Comparison of ENCODE assay signal across 8 cellular contexts in genomic region chr7:1824151-1824961, GRCh38.
A peak's percentile ranks its signal among the peaks of the same experiment; 100 is the strongest.
DNase-seq lines count a peak whose midpoint lies in the region; ATAC-seq and TF ChIP-seq lines count a peak whose summit lies in the region.
"Not testable (repeated sequence)": the region's sequence is repeated elsewhere in the genome, so short reads cannot be mapped to it uniquely, and the experiment has no call there.

No MANE protein-coding gene starts in this region.

- H3K9me3 Mint-ChIP-seq in chondrocyte (ENCODE audit: low read depth); natural killer cell treated with Interleukin-12 subunit alpha and Interleukin-12 subunit beta and Interleukin-15 and Interleukin-18, amount 100 ng/mL, for 72 hours: not testable (repeated sequence)

- not testable (repeated sequence) for TF ChIP-seq CTCF in chondrocyte (IDR thresholded peaks at IDR 0.05)

- not testable (repeated sequence) for H3K27me3 ChIP-seq in BLaER1

- H3K4me1 ChIP-seq in BLaER1: peaks cover 47% of the 10 kb centered on the region

- not testable (repeated sequence) for H3K27ac Mint-ChIP-seq in chondrocyte (ENCODE audit: unreplicated experiment); natural killer cell treated with Interleukin-12 subunit alpha and Interleukin-12 subunit beta and Interleukin-15 and Interleukin-18, amount 100 ng/mL, for 72 hours

- H4K20me1 ChIP-seq in BLaER1: peaks cover 87% of the 10 kb centered on the region

- not testable (repeated sequence) for H3K4me3 Mint-ChIP-seq in chondrocyte (ENCODE audit: unreplicated experiment); natural killer cell treated with Interleukin-12 subunit alpha and Interleukin-12 subunit beta and Interleukin-15 and Interleukin-18, amount 100 ng/mL, for 72 hours

- H3K9me3 ChIP-seq in BLaER1: not testable (repeated sequence)

- H3K4me2 ChIP-seq in BLaER1: peak overlapping the region; percentile 36

- H3K9ac ChIP-seq in BLaER1: not testable (repeated sequence)

- H3K27ac ChIP-seq in BLaER1: not testable (repeated sequence)

- DNase-seq in activated CD4-positive, alpha-beta T cell treated with anti-CD3 and anti-CD28 coated beads for 1 hour: peak; percentile 24
- peak; percentile 56 for DNase-seq in activated CD8-positive, alpha-beta memory T cell treated with anti-CD3 and anti-CD28 coated beads, Interleukin-2, amount 50 U/mL, for 4 hours
- DNase-seq in activated naive CD4-positive, alpha-beta T cell treated with Interleukin-2 at 50 U/mL for 16 hours: peak; percentile 8
- peak; percentile 63 for DNase-seq in chondrocyte (ENCODE audit: low spot score)
- peak; percentile 54 for DNase-seq in natural killer cell treated with Interleukin-12 subunit alpha and Interleukin-12 subunit beta and Interleukin-15 and Interleukin-18, amount 100 ng/mL, for 72 hours (ENCODE audit: low spot score)
- DNase-seq in stimulated activated CD4-positive, alpha-beta T cell treated with anti-CD3 and anti-CD28 coated beads, Interleukin-1b, Interleukin-23, amount 100 ng/mL, for 48 hours: peak; percentile 70
- peak; percentile 29 to 74 (median 55) for DNase-seq in stimulated activated naive CD4-positive, alpha-beta T cell (lab: John Stamatoyannopoulos, UW)

- not testable (repeated sequence) for ATAC-seq in natural killer cell treated with Interleukin-12 subunit alpha and Interleukin-12 subunit beta and Interleukin-15 and Interleukin-18, amount 100 ng/mL, for 72 hours

- H3K4me3 ChIP-seq in BLaER1: not testable (repeated sequence)

- not testable (repeated sequence) for H3K4me1 Mint-ChIP-seq in chondrocyte (ENCODE audit: low read depth)
- peaks cover 13 to 15% of the 10 kb centered on the region in 2 donors for H3K4me1 Mint-ChIP-seq in natural killer cell treated with Interleukin-12 subunit alpha and Interleukin-12 subunit beta and Interleukin-15 and Interleukin-18, amount 100 ng/mL, for 72 hours (ENCODE audit: low read depth in 2 of 2)

- H3K36me3 ChIP-seq in BLaER1: peaks cover 21% of the 10 kb centered on the region

- H3K36me3 Mint-ChIP-seq in chondrocyte (ENCODE audit: low read depth); natural killer cell treated with Interleukin-12 subunit alpha and Interleukin-12 subunit beta and Interleukin-15 and Interleukin-18, amount 100 ng/mL, for 72 hours: not testable (repeated sequence)

- H3K27me3 Mint-ChIP-seq in chondrocyte (ENCODE audit: low read depth); natural killer cell treated with Interleukin-12 subunit alpha and Interleukin-12 subunit beta and Interleukin-15 and Interleukin-18, amount 100 ng/mL, for 72 hours: not testable (repeated sequence)

Comparison
In these comparisons a context has a peak if more than half of its experiments do, and no peak if none do; other contexts are left out.
1. DNase-seq: peak in every context shown above with its lines; median percentile 70 in stimulated activated CD4-positive, alpha-beta T cell treated with anti-CD3 and anti-CD28 coated beads, Interleukin-1b, Interleukin-23, amount 100 ng/mL, for 48 hours; 63 in chondrocyte; 56 in activated CD8-positive, alpha-beta memory T cell treated with anti-CD3 and anti-CD28 coated beads, Interleukin-2, amount 50 U/mL, for 4 hours; 55 in stimulated activated naive CD4-positive, alpha-beta T cell; 54 in natural killer cell treated with Interleukin-12 subunit alpha and Interleukin-12 subunit beta and Interleukin-15 and Interleukin-18, amount 100 ng/mL, for 72 hours; 24 in activated CD4-positive, alpha-beta T cell treated with anti-CD3 and anti-CD28 coated beads for 1 hour; 8 in activated naive CD4-positive, alpha-beta T cell treated with Interleukin-2 at 50 U/mL for 16 hours.